Comparison of ENCODE assay signal across 12 cellular contexts in the genomic region with DNA sequence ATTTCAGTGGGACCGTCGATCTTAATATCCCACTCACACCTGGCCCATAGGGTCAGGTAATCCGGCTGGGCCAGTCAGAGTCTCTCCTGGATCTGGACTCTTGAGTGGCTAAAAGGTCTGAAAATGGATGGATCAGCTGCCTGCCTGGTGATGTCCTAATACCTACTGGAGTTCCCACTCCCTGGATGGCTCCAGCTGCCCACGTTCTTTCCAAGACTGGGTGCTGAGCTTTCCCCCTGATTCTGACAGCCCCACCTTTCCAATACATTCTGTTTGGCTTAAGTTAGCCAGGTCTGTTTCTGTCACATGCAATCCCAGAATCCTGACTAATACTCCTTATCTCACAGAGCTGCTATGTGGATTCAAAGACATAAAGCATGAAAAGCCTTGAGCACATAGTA. TPM values are rescaled to one million over a fixed set of nuclear protein-coding genes. Genes with fewer than 3 reads are reported as not detected.
A peak's percentile ranks its signal among the peaks of the same experiment; 100 is the strongest.
DNase-seq lines count a peak whose midpoint lies in the region; TF ChIP-seq lines count a peak whose summit lies in the region.
"Had no signal": no experiment of that assay in that cellular context is flagged by ENCODE, and none has a peak within 500 bp of the region (broad histone marks: within the 10 kb centered on the region; RNA-seq: fewer than 3 reads in every experiment).

No MANE protein-coding gene starts in this region.

- peaks cover 35 to 39% (median 38%) of the 10 kb centered on the region in 3 donors for H3K4me1 ChIP-seq in skeletal muscle tissue (ENCODE audit: control insufficient read depth in 3 of 3, insufficient read depth in 3 of 3, low read length in 3 of 3)

- H3K9me3 Mint-ChIP-seq in glutamatergic neuron (ENCODE audit: unreplicated experiment) = peaks cover 14% of the 10 kb centered on the region
- H3K9me3 Mint-ChIP-seq: activated CD4-positive, alpha-beta T cell treated with anti-CD3 and anti-CD28 coated beads, Interleukin-2, amount 10 ng/mL, durations not matched to agents 7 days and 5 days; CD4-positive, alpha-beta T cell; stimulated activated memory B cell treated with anti-CD40 and anti-IgM and Interleukin-4, amounts not matched to agents 10 μg/mL and 1 μg/mL and 100 μg/mL, for 72 hours had no signal

- no peaks in the 10 kb centered on the region for H3K36me3 ChIP-seq in skeletal muscle tissue (ENCODE audit: control insufficient read depth in 3 of 3, insufficient read depth in 3 of 3, low read length in 3 of 3)

- no peaks in the 10 kb centered on the region for H3K27me3 ChIP-seq in skeletal muscle tissue (ENCODE audit: control insufficient read depth in 3 of 3, insufficient read depth in 3 of 3, low read length in 3 of 3)
- H3K27me3 ChIP-seq: SJSA1 had no signal

- H3K27ac ChIP-seq in skeletal muscle tissue (ENCODE audit: low read depth, low read length) = peak overlapping the region; percentile 37
- H3K27ac ChIP-seq: SJSA1 had no signal

- TF ChIP-seq CTCF in astrocyte of the spinal cord (IDR thresholded peaks at IDR 0.05; ENCODE audit: low read depth, low read length) = no peak
- TF ChIP-seq CTCF in glutamatergic neuron (IDR thresholded peaks at IDR 0.05; ENCODE audit: partially characterized antibody, unreplicated experiment) = no peak

- H3K9ac ChIP-seq in skeletal muscle tissue (ENCODE audit: low read depth in 1 of 3, low read length in 3 of 3) = no peak overlapping the region

- no peaks in the 10 kb centered on the region for H3K9me3 ChIP-seq in skeletal muscle tissue (ENCODE audit: control insufficient read depth in 3 of 3, low read length in 3 of 3)
- H3K9me3 ChIP-seq: SJSA1 had no signal

- no peak overlapping the region for H3K4me3 Mint-ChIP-seq in glutamatergic neuron (ENCODE audit: unreplicated experiment)
- H3K4me3 Mint-ChIP-seq: activated CD4-positive, alpha-beta T cell treated with anti-CD3 and anti-CD28 coated beads, Interleukin-2, amount 10 ng/mL, durations not matched to agents 7 days and 5 days; CD4-positive, alpha-beta T cell; stimulated activated memory B cell treated with anti-CD40 and anti-IgM and Interleukin-4, amounts not matched to agents 10 μg/mL and 1 μg/mL and 100 μg/mL, for 72 hours had no signal

- peaks cover 7% of the 10 kb centered on the region for H3K27me3 Mint-ChIP-seq in glutamatergic neuron (ENCODE audit: unreplicated experiment)

- CTCF ChIA-PET in HEK293T (lab: Yijun Ruan, JAX) = no interaction called here

- H3K4me1 Mint-ChIP-seq in glutamatergic neuron (ENCODE audit: low read depth, unreplicated experiment) = peaks cover 54% of the 10 kb centered on the region
- H3K4me1 Mint-ChIP-seq: stimulated activated memory B cell treated with anti-CD40 and anti-IgM and Interleukin-4, amounts not matched to agents 10 μg/mL and 1 μg/mL and 100 μg/mL, for 72 hours had no signal

- H3K27ac Mint-ChIP-seq in glutamatergic neuron (ENCODE audit: unreplicated experiment) = peak overlapping the region; percentile 75
- H3K27ac Mint-ChIP-seq: activated CD4-positive, alpha-beta T cell treated with anti-CD3 and anti-CD28 coated beads, Interleukin-2, amount 10 ng/mL, durations not matched to agents 7 days and 5 days; CD4-positive, alpha-beta T cell; stimulated activated memory B cell treated with anti-CD40 and anti-IgM and Interleukin-4, amounts not matched to agents 10 μg/mL and 1 μg/mL and 100 μg/mL, for 72 hours had no signal

- H3K36me3 Mint-ChIP-seq in glutamatergic neuron (ENCODE audit: unreplicated experiment) = no peaks in the 10 kb centered on the region
- H3K36me3 Mint-ChIP-seq: stimulated activated memory B cell treated with anti-CD40 and anti-IgM and Interleukin-4, amounts not matched to agents 10 μg/mL and 1 μg/mL and 100 μg/mL, for 72 hours had no signal

- in situ Hi-C loops in astrocyte of the spinal cord (cut with HindIII; ENCODE audit: low sequenced_read_pairs) = no loop called here

- no peak overlapping the region for H3K4me3 ChIP-seq in astrocyte of the spinal cord (ENCODE audit: low read depth, low read length)
- no peak overlapping the region for H3K4me3 ChIP-seq in skeletal muscle tissue (ENCODE audit: low read length in 3 of 3)
- H3K4me3 ChIP-seq: SJSA1 had no signal

- POLR2A ChIA-PET in HEK293T (lab: Yijun Ruan, JAX) = no interaction called here

- DNase-seq in ELR (ENCODE audit: low read depth) (peak; percentile 43), astrocyte of the spinal cord (ENCODE audit: low read depth, low spot score) (peak; percentile 57), glutamatergic neuron (no peak), SHP77 treated with DMSO at 0.1 percent for 48 hours (lab: John Stamatoyannopoulos, UW) (no peak), HEK293T (ENCODE audit: extremely low spot score) (no peak), T-helper 1 cell (no peak)
- no peak for DNase-seq in activated naive CD4-positive, alpha-beta T cell treated with Interleukin-2 at 50 U/mL for 16 hours
- DNase-seq: CD4-positive, alpha-beta T cell had no signal

TF ChIP-seq in HEK293T, 16 proteins besides CTCF, POLR2A, EP300 and RAD21:
- TF ChIP-seq SUZ12 (IDR thresholded peaks at IDR 0.05) (no peak), CTBP1 (IDR thresholded peaks at IDR 0.05; ENCODE audit: borderline replicate concordance) (no peak), FOXM1 (IDR thresholded peaks at IDR 0.05; ENCODE audit: borderline replicate concordance) (no peak), L3MBTL2 (conservative IDR thresholded peaks at IDR 0.05) (no peak), TARDBP (IDR thresholded peaks at IDR 0.05) (no peak), BHLHE40 (IDR thresholded peaks at IDR 0.05; ENCODE audit: borderline replicate concordance) (no peak), HDGF (IDR thresholded peaks at IDR 0.05; ENCODE audit: borderline replicate concordance) (no peak), SP1 (IDR thresholded peaks at IDR 0.05) (no peak), ARNT (IDR thresholded peaks at IDR 0.05) (no peak), FOXA1 (IDR thresholded peaks at IDR 0.05) (no peak), ELF4 (IDR thresholded peaks at IDR 0.05) (no peak), LEF1 (IDR thresholded peaks at IDR 0.05; ENCODE audit: borderline replicate concordance) (no peak), NFRKB (IDR thresholded peaks at IDR 0.05) (no peak), ZNF384 (IDR thresholded peaks at IDR 0.05) (no peak), FOXK2 (IDR thresholded peaks at IDR 0.05) (no peak)
- TF ChIP-seq, protein P1, sequence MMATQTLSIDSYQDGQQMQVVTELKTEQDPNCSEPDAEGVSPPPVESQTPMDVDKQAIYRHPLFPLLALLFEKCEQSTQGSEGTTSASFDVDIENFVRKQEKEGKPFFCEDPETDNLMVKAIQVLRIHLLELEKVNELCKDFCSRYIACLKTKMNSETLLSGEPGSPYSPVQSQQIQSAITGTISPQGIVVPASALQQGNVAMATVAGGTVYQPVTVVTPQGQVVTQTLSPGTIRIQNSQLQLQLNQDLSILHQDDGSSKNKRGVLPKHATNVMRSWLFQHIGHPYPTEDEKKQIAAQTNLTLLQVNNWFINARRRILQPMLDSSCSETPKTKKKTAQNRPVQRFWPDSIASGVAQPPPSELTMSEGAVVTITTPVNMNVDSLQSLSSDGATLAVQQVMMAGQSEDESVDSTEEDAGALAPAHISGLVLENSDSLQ (IDR thresholded peaks at IDR 0.05) = no peak
TF ChIP-seq in HEK293T: peak in this region for 0.

RNA-seq across cellular contexts. Expression of gene SH3PXD2B, which starts 10.2 kb away (rescaled TPM):
- total RNA-seq in glutamatergic neuron (ENCODE audit: unreplicated experiment) (96.8 TPM), skeletal muscle tissue (12.0 TPM)

Comparison
In these comparisons a context has a peak if more than half of its experiments do, and no peak if none do; other contexts are left out.
1. DNase-seq: peak in ELR (single experiment) and astrocyte of the spinal cord (single experiment); none in glutamatergic neuron (single experiment), activated naive CD4-positive, alpha-beta T cell treated with Interleukin-2 at 50 U/mL for 16 hours (single experiment), SHP77 treated with DMSO at 0.1 percent for 48 hours (single experiment), HEK293T (single experiment) and T-helper 1 cell (0 of 5).